ENCODE assay signal across 13 cellular contexts in the genomic region with DNA sequence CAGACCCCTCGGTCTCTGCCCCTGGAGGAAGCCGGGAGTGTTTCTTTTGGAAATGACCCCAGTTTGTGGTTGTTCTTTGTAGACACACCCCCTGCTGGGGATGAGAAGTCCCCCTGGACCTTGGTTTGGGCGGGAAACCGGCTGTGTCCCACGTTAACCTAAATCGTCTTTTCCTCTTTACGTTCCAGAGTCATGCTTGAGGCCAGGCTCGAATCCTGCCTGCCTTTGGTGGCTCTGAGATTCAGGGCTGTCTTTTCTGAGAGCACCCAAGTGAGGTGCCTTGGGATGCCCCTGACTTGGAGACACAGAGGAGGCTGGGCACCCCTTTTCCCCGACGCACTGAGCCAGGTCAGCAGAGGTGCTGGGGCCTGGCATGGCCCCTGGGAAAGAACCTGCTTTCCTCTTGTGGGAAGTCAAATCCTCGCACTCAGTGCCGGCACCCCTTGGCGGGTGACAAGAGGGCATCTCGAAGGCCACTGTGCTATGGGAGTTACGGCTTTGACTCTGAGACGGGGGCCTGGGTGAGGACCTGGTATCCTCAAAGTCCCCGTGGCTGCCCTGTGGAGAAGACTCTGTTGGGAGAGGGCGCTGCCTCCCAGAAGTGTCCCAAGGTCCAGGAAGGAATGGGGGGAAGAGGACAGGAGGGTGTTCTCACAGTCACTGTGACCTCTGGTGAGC.
DNase-seq lines count a peak whose midpoint lies in the region; ATAC-seq, FAIRE-seq and TF ChIP-seq lines count a peak whose summit lies in the region.
"Had no signal": no experiment of that assay in that cellular context is flagged by ENCODE, and none has a peak within 500 bp of the region (broad histone marks: within the 10 kb centered on the region; RNA-seq: fewer than 3 reads in every experiment).

No MANE protein-coding gene starts in this region.

- H3K79me2 ChIP-seq in astrocyte (ENCODE audit: insufficient read depth, low read length): no peaks in the 10 kb centered on the region

- H3K4me1 ChIP-seq in astrocyte (ENCODE audit: insufficient read depth, low read length) (peaks cover 37% of the 10 kb centered on the region), left ventricle myocardium inferior (peaks cover 70% of the 10 kb centered on the region)
- H3K4me1 ChIP-seq: pancreas had no signal

- peak overlapping the region; percentile 36 for H3K4me2 ChIP-seq in astrocyte (ENCODE audit: low read length)

- H4K20me1 ChIP-seq in astrocyte (ENCODE audit: insufficient read depth, low read length): no peaks in the 10 kb centered on the region

- peak; percentile 2 for DNase-seq in activated CD4-positive, alpha-beta T cell treated with anti-CD3 and anti-CD28 coated beads for 48 hours
- DNase-seq in activated CD4-positive, alpha-beta T cell treated with anti-CD3 and anti-CD28 coated beads for 4 hours: no peak
- DNase-seq in astrocyte (ENCODE audit: low read depth) (peak; percentile 46), left ventricle myocardium inferior (peak; percentile 17), frontal cortex (ENCODE audit: low spot score in 2 of 2) (no peak)
- DNase-seq: GDM1, NCI-H1092 treated with DMSO at 0.1 percent for 48 hours had no signal

- H3K9me3 Mint-ChIP-seq in astrocyte (ENCODE audit: unreplicated experiment): peaks cover 6% of the 10 kb centered on the region
- no peaks in the 10 kb centered on the region for H3K9me3 Mint-ChIP-seq in stimulated activated memory B cell treated with anti-CD40 and anti-IgM and Interleukin-4, amounts not matched to agents 10 μg/mL and 1 μg/mL and 100 μg/mL, for 72 hours
- H3K9me3 Mint-ChIP-seq: activated naive CD4-positive, alpha-beta T cell treated with anti-CD3 and anti-CD28 coated beads, Interleukin-2, amount 50 U/mL, for 72 hours had no signal

- ATAC-seq in stimulated activated memory B cell treated with anti-CD40 and anti-IgM and Interleukin-4, amounts not matched to agents 10 μg/mL and 1 μg/mL and 100 μg/mL, for 72 hours: no peak
- ATAC-seq in HG03469 (IDR thresholded peaks at IDR 0.05; ENCODE audit: unreplicated experiment) (no peak), GM19035 (IDR thresholded peaks at IDR 0.05; ENCODE audit: unreplicated experiment) (no peak)
- ATAC-seq: activated naive CD4-positive, alpha-beta T cell treated with anti-CD3 and anti-CD28 coated beads, Interleukin-2, amount 50 U/mL, for 72 hours had no signal

- H2AFZ ChIP-seq in astrocyte (ENCODE audit: low read depth, low read length): no peak overlapping the region

- intact Hi-C loops in left ventricle myocardium inferior (cut with micrococcal nuclease): no loop called here

- H3K27ac ChIP-seq in astrocyte (ENCODE audit: low read depth, low read length) (no peak overlapping the region), left ventricle myocardium inferior (replicated peaks) (peak overlapping the region; percentile 62)
- H3K27ac ChIP-seq: pancreas had no signal

- no peaks in the 10 kb centered on the region for H3K27me3 ChIP-seq in astrocyte (ENCODE audit: insufficient read depth, low read length)
- H3K27me3 ChIP-seq in left ventricle myocardium inferior (ENCODE audit: low read depth): no peaks in the 10 kb centered on the region
- H3K27me3 ChIP-seq: pancreas had no signal

- H3K27me3 Mint-ChIP-seq in astrocyte (ENCODE audit: low read depth, unreplicated experiment): peaks cover 22% of the 10 kb centered on the region
- H3K27me3 Mint-ChIP-seq in stimulated activated memory B cell treated with anti-CD40 and anti-IgM and Interleukin-4, amounts not matched to agents 10 μg/mL and 1 μg/mL and 100 μg/mL, for 72 hours: no peaks in the 10 kb centered on the region

- no peak overlapping the region for H3K4me3 Mint-ChIP-seq in astrocyte (ENCODE audit: unreplicated experiment)
- H3K4me3 Mint-ChIP-seq in stimulated activated memory B cell treated with anti-CD40 and anti-IgM and Interleukin-4, amounts not matched to agents 10 μg/mL and 1 μg/mL and 100 μg/mL, for 72 hours: no peak overlapping the region

- peak overlapping the region; percentile 33 for H3K9ac ChIP-seq in astrocyte (ENCODE audit: low read length)

- TF ChIP-seq CTCF in astrocyte (IDR thresholded peaks at IDR 0.05; ENCODE audit: insufficient read depth, low read depth, low read length): no peak
- no peak for TF ChIP-seq CTCF in left ventricle myocardium inferior (IDR thresholded peaks at IDR 0.05; ENCODE audit: borderline replicate concordance)

- no peak overlapping the region for H3K27ac Mint-ChIP-seq in astrocyte (ENCODE audit: unreplicated experiment)
- peak overlapping the region; percentile 60 for H3K27ac Mint-ChIP-seq in stimulated activated memory B cell treated with anti-CD40 and anti-IgM and Interleukin-4, amounts not matched to agents 10 μg/mL and 1 μg/mL and 100 μg/mL, for 72 hours

- FAIRE-seq in astrocyte (lab: Jason Lieb, UNC) (no peak), frontal cortex (lab: Jason Lieb, UNC) (no peak)
- FAIRE-seq: A204.1, pancreas had no signal

- H3K36me3 ChIP-seq in astrocyte (ENCODE audit: insufficient read depth, low read length): no peaks in the 10 kb centered on the region
- H3K36me3 ChIP-seq in left ventricle myocardium inferior: no peaks in the 10 kb centered on the region
- H3K36me3 ChIP-seq: pancreas had no signal

- no peak overlapping the region for H3K4me3 ChIP-seq in astrocyte (ENCODE audit: insufficient read depth, low read depth, low read length)
- H3K4me3 ChIP-seq in left ventricle myocardium inferior: no peak overlapping the region
- H3K4me3 ChIP-seq: pancreas had no signal

- H3K9me3 ChIP-seq in astrocyte (ENCODE audit: insufficient read depth, low read depth, low read length) (no peaks in the 10 kb centered on the region), left ventricle myocardium inferior (replicated peaks) (no peaks in the 10 kb centered on the region)
- H3K9me3 ChIP-seq: pancreas had no signal

- H3K36me3 Mint-ChIP-seq in astrocyte (ENCODE audit: low read depth, unreplicated experiment): no peaks in the 10 kb centered on the region
- H3K36me3 Mint-ChIP-seq in stimulated activated memory B cell treated with anti-CD40 and anti-IgM and Interleukin-4, amounts not matched to agents 10 μg/mL and 1 μg/mL and 100 μg/mL, for 72 hours: no peaks in the 10 kb centered on the region
- H3K36me3 Mint-ChIP-seq: activated naive CD4-positive, alpha-beta T cell treated with anti-CD3 and anti-CD28 coated beads, Interleukin-2, amount 50 U/mL, for 72 hours had no signal

- H3K4me1 Mint-ChIP-seq in astrocyte (ENCODE audit: low read depth, unreplicated experiment): no peaks in the 10 kb centered on the region
- peaks cover 43% of the 10 kb centered on the region for H3K4me1 Mint-ChIP-seq in stimulated activated memory B cell treated with anti-CD40 and anti-IgM and Interleukin-4, amounts not matched to agents 10 μg/mL and 1 μg/mL and 100 μg/mL, for 72 hours

Comparison
In these comparisons a context has a peak if more than half of its experiments do, and no peak if none do; other contexts are left out.
1. DNase-seq: peak in activated CD4-positive, alpha-beta T cell treated with anti-CD3 and anti-CD28 coated beads for 48 hours (single experiment), astrocyte (single experiment) and left ventricle myocardium inferior (single experiment); none in activated CD4-positive, alpha-beta T cell treated with anti-CD3 and anti-CD28 coated beads for 4 hours (0 of 2) and frontal cortex (0 of 2).